8 cellular contexts compared by ENCODE assay signal in genomic region chr2:19346983-19347618, GRCh38. TPM values are rescaled to one million over a fixed set of nuclear protein-coding genes. Genes with fewer than 3 reads are reported as not detected.
DNase-seq lines count a peak whose midpoint lies in the region; ATAC-seq lines count a peak whose summit lies in the region.

No MANE protein-coding gene starts in this region.

- H3K4me3 Mint-ChIP-seq in T-helper 17 cell = peak overlapping the region; percentile 88

- ATAC-seq in HG02884 (IDR thresholded peaks at IDR 0.05; ENCODE audit: unreplicated experiment) (peak; percentile 5), T-helper 17 cell (no peak), left lobe of liver (no peak)

- H3K4me3 ChIP-seq in iPS DF 6.9 (ENCODE audit: low read length) (peak overlapping the region; percentile 72; the same call in 1 of the 2 replicates), stomach smooth muscle (ENCODE audit: low read length in 2 of 2) (peak overlapping the region; percentile 74 to 97)

- WGBS in iPS DF 6.9 (ENCODE audit: insufficient coverage, insufficient read length) = no CpG with 5 or more reads among the region's 6 CpGs

- peak; percentile 31 for DNase-seq in SIG-M5 treated with dmso at 0.1 percent for 504 hours (lab: John Stamatoyannopoulos, UW; ENCODE audit: unreplicated experiment)
- DNase-seq in SIG-M5 (lab: John Stamatoyannopoulos, UW) = no peak
- DNase-seq in T-helper 17 cell = no peak
- no peak for DNase-seq in iPS DF 6.9 (ENCODE audit: low read depth, low spot score)
- DNase-seq in left lobe of liver (ENCODE audit: low spot score) = no peak
- DNase-seq in NCI-H2196 (lab: John Stamatoyannopoulos, UW; ENCODE audit: unreplicated experiment) = no peak

- no peak overlapping the region for H3K27ac ChIP-seq in iPS DF 6.9 (ENCODE audit: low read length)
- peak overlapping the region; percentile 89 for H3K27ac ChIP-seq in stomach smooth muscle (ENCODE audit: low read length)

- H3K27me3 ChIP-seq in iPS DF 6.9 (ENCODE audit: control insufficient read depth, insufficient read depth, low read length) (peaks cover 31% of the 10 kb centered on the region), stomach smooth muscle (ENCODE audit: control insufficient read depth in 1 of 2, insufficient read depth in 2 of 2, low read length in 2 of 2) (peaks cover 0 to 1% of the 10 kb centered on the region in 2 donors)

- H3K4me1 ChIP-seq in iPS DF 6.9 (ENCODE audit: control insufficient read depth, insufficient read depth, low read length) (no peaks in the 10 kb centered on the region), stomach smooth muscle (ENCODE audit: control insufficient read depth, insufficient read depth, low read length) (peaks cover 5% of the 10 kb centered on the region)

- H3K9me3 ChIP-seq in T-helper 17 cell (ENCODE audit: control insufficient read depth, low read length, poor library complexity, severe bottlenecking) = no peaks in the 10 kb centered on the region
- H3K9me3 ChIP-seq in iPS DF 6.9 (ENCODE audit: control insufficient read depth, insufficient read depth, low read length) = no peaks in the 10 kb centered on the region
- H3K9me3 ChIP-seq in stomach smooth muscle (ENCODE audit: control insufficient read depth in 2 of 2, low read length in 2 of 2) = no peaks in the 10 kb centered on the region

- peaks cover 2% of the 10 kb centered on the region for H3K36me3 Mint-ChIP-seq in T-helper 17 cell (ENCODE audit: low read depth)

- peaks cover 17% of the 10 kb centered on the region for H3K4me1 Mint-ChIP-seq in T-helper 17 cell

- H3K27ac Mint-ChIP-seq in T-helper 17 cell = peak overlapping the region; percentile 97

- H3K36me3 ChIP-seq in iPS DF 6.9 (ENCODE audit: control insufficient read depth, insufficient read depth, low read length) (no peaks in the 10 kb centered on the region), stomach smooth muscle (ENCODE audit: control insufficient read depth in 2 of 2, insufficient read depth in 2 of 2, low read length in 2 of 2) (peaks cover 0 to 3% of the 10 kb centered on the region in 2 donors)

- peak overlapping the region; percentile 83 to 99 for H3K9ac ChIP-seq in stomach smooth muscle (ENCODE audit: low read length in 2 of 2)

- peaks cover 28% of the 10 kb centered on the region for H3K27me3 Mint-ChIP-seq in T-helper 17 cell

RNA-seq across cellular contexts. Expression of gene OSR1, which starts 11.3 kb away (rescaled TPM):
- total RNA-seq in T-helper 17 cell (not detected), left lobe of liver (0.18 TPM)
